8 cellular contexts compared by ENCODE assay signal in the genomic region with DNA sequence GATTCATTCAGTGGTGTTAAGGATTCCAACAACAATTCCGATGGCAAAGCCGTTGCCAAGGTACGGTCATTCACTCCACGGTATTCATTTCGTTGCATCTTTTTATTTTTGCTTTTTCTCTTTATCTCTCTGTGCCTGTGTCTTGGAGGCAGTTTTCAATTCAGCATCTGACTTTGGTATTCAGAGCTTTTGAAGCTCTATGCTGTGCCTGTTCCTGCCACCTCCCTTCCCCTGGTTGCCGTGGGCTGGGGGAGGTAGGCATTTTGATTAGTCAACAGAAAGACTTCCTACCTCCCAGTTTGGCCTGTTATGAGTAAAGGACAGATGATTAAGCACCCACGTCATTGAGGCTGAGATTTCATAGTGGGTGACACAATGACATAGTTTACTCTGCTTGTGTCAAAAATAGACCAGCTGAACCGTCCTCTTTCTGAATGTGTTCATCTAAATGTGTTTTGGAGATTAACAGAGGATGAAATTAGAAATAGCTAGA.
A peak's percentile ranks its signal among the peaks of the same experiment; 100 is the strongest.
DNase-seq lines count a peak whose midpoint lies in the region; TF ChIP-seq lines count a peak whose summit lies in the region.

No MANE protein-coding gene starts in this region.

- no peaks in the 10 kb centered on the region for H3K9me3 Mint-ChIP-seq in activated T-helper 1 cell treated with anti-CD3 and anti-CD28 coated beads, Interleukin-12 subunit alpha, Interleukin-12 subunit beta, Interleukin-2, Interleukin-4 antibody, amounts not matched to agents 30 ng/mL and 10 ng/mL and 1 ng/mL, durations not matched to agents 14 hours and 24 hours and 36 hours
- H3K9me3 Mint-ChIP-seq in progenitor cell of endocrine pancreas (ENCODE audit: low read depth): no peaks in the 10 kb centered on the region

- DNase-seq in ELR (ENCODE audit: low read depth): peak; percentile 96
- peak; percentile 96 for DNase-seq in GM23248
- DNase-seq in NCI-H460 (ENCODE audit: extremely low read depth, low read depth): peak; percentile 88
- DNase-seq in activated T-helper 1 cell treated with anti-CD3 and anti-CD28 coated beads, Interleukin-12 subunit alpha, Interleukin-12 subunit beta, Interleukin-2, Interleukin-4 antibody, amounts not matched to agents 30 ng/mL and 10 ng/mL and 1 ng/mL, durations not matched to agents 14 hours and 24 hours and 36 hours (ENCODE audit: low spot score): peak; percentile 77
- peak; percentile 75 for DNase-seq in foreskin melanocyte
- DNase-seq in pulmonary artery endothelial cell (ENCODE audit: low read depth, low spot score): peak; percentile 61
- DNase-seq in uterus: peak; percentile 51 to 66
- no peak for DNase-seq in progenitor cell of endocrine pancreas (ENCODE audit: low spot score, unreplicated experiment)

- peak; percentile 32 to 74 for TF ChIP-seq POLR2A in uterus (IDR thresholded peaks at IDR 0.05)

- peak overlapping the region; percentile 98 for H3K9ac ChIP-seq in GM23248

- H3K27me3 Mint-ChIP-seq in activated T-helper 1 cell treated with anti-CD3 and anti-CD28 coated beads, Interleukin-12 subunit alpha, Interleukin-12 subunit beta, Interleukin-2, Interleukin-4 antibody, amounts not matched to agents 30 ng/mL and 10 ng/mL and 1 ng/mL, durations not matched to agents 14 hours and 24 hours and 36 hours (ENCODE audit: insufficient read depth): no peaks in the 10 kb centered on the region
- H3K27me3 Mint-ChIP-seq in progenitor cell of endocrine pancreas: no peaks in the 10 kb centered on the region

- peak overlapping the region; percentile 94 for H3K4me3 ChIP-seq in GM23248
- peak overlapping the region; percentile 66 to 77 for H3K4me3 ChIP-seq in uterus

- H3K36me3 ChIP-seq in GM23248 (ENCODE audit: low read depth) (peaks cover 54% of the 10 kb centered on the region), uterus (no peaks in the 10 kb centered on the region)

- H3K4me3 Mint-ChIP-seq in activated T-helper 1 cell treated with anti-CD3 and anti-CD28 coated beads, Interleukin-12 subunit alpha, Interleukin-12 subunit beta, Interleukin-2, Interleukin-4 antibody, amounts not matched to agents 30 ng/mL and 10 ng/mL and 1 ng/mL, durations not matched to agents 14 hours and 24 hours and 36 hours: peak overlapping the region; percentile 96
- no peak overlapping the region for H3K4me3 Mint-ChIP-seq in progenitor cell of endocrine pancreas (ENCODE audit: low read depth)

- peaks cover 86% of the 10 kb centered on the region for H3K4me1 Mint-ChIP-seq in activated T-helper 1 cell treated with anti-CD3 and anti-CD28 coated beads, Interleukin-12 subunit alpha, Interleukin-12 subunit beta, Interleukin-2, Interleukin-4 antibody, amounts not matched to agents 30 ng/mL and 10 ng/mL and 1 ng/mL, durations not matched to agents 14 hours and 24 hours and 36 hours (ENCODE audit: low read depth)
- peaks cover 46% of the 10 kb centered on the region for H3K4me1 Mint-ChIP-seq in progenitor cell of endocrine pancreas (ENCODE audit: low read depth)

- H3K36me3 Mint-ChIP-seq in activated T-helper 1 cell treated with anti-CD3 and anti-CD28 coated beads, Interleukin-12 subunit alpha, Interleukin-12 subunit beta, Interleukin-2, Interleukin-4 antibody, amounts not matched to agents 30 ng/mL and 10 ng/mL and 1 ng/mL, durations not matched to agents 14 hours and 24 hours and 36 hours (ENCODE audit: low read depth): peaks cover 62% of the 10 kb centered on the region
- peaks cover 17% of the 10 kb centered on the region for H3K36me3 Mint-ChIP-seq in progenitor cell of endocrine pancreas (ENCODE audit: insufficient read depth)

- in situ Hi-C loops in GM23248 (cut with MboI): no loop called here

- intact Hi-C loops in activated T-helper 1 cell treated with anti-CD3 and anti-CD28 coated beads, Interleukin-12 subunit alpha, Interleukin-12 subunit beta, Interleukin-2, Interleukin-4 antibody, amounts not matched to agents 30 ng/mL and 10 ng/mL and 1 ng/mL, durations not matched to agents 14 hours and 24 hours and 36 hours (cut with micrococcal nuclease): loop anchor here (1.0 to 10.0 kb wide), 8 partner anchors 11 to 584 kb away; no protein-coding TSS in a partner anchor
- intact Hi-C loops in uterus (cut with DNase I; ENCODE audit: low total_unique reads): no loop called here

- H3K9me3 ChIP-seq in GM23248 (ENCODE audit: low read depth): no peaks in the 10 kb centered on the region
- no peaks in the 10 kb centered on the region for H3K9me3 ChIP-seq in uterus

- H3K27me3 ChIP-seq in GM23248 (replicated peaks; ENCODE audit: insufficient read depth): no peaks in the 10 kb centered on the region
- H3K27me3 ChIP-seq in uterus: no peaks in the 10 kb centered on the region

- no peaks in the 10 kb centered on the region; the same call in 1 of the 2 replicates for H4K20me1 ChIP-seq in GM23248 (ENCODE audit: insufficient read depth)

- H3K4me1 ChIP-seq in GM23248 (ENCODE audit: insufficient read depth) (peaks cover 77% of the 10 kb centered on the region), uterus (no peaks in the 10 kb centered on the region)

- H3F3A ChIP-seq in GM23248 (ENCODE audit: insufficient read depth): peaks cover 79% of the 10 kb centered on the region

- H3K79me2 ChIP-seq in GM23248 (ENCODE audit: insufficient read depth): peaks cover 91% of the 10 kb centered on the region

- peak overlapping the region; percentile 87 for H3K4me2 ChIP-seq in GM23248 (ENCODE audit: unreplicated experiment)

- H3K27ac Mint-ChIP-seq in activated T-helper 1 cell treated with anti-CD3 and anti-CD28 coated beads, Interleukin-12 subunit alpha, Interleukin-12 subunit beta, Interleukin-2, Interleukin-4 antibody, amounts not matched to agents 30 ng/mL and 10 ng/mL and 1 ng/mL, durations not matched to agents 14 hours and 24 hours and 36 hours: peak overlapping the region; percentile 99
- H3K27ac Mint-ChIP-seq in progenitor cell of endocrine pancreas: no peak overlapping the region

- WGBS in GM23248 (ENCODE audit: low coverage in 1 of 2, low lambda C conversion rate in 2 of 2, missing lambda C conversion rate in 2 of 2), 2 experiments: 0 to 2% methylated on average over 8 of the region's 8 CpGs

- no peaks in the 10 kb centered on the region for H3K9me2 ChIP-seq in GM23248 (ENCODE audit: insufficient read depth)

- H2AFZ ChIP-seq in GM23248: no peak overlapping the region

- TF ChIP-seq CTCF in uterus (IDR thresholded peaks at IDR 0.05) (no peak), progenitor cell of endocrine pancreas (IDR thresholded peaks at IDR 0.05; ENCODE audit: unreplicated experiment) (no peak)

- peak overlapping the region; percentile 91 for H3K27ac ChIP-seq in GM23248
- H3K27ac ChIP-seq in uterus: peak overlapping the region; percentile 90 to 99
